8 cellular contexts compared by ENCODE assay signal in genomic region chr19:58513694-58514563, GRCh38. TPM values are rescaled to one million over a fixed set of nuclear protein-coding genes. Genes with fewer than 3 reads are reported as not detected.
DNase-seq lines count a peak whose midpoint lies in the region; ATAC-seq and TF ChIP-seq lines count a peak whose summit lies in the region.

No MANE protein-coding gene starts in this region.

- no peaks in the 10 kb centered on the region for H3K27me3 Mint-ChIP-seq in progenitor cell of endocrine pancreas

- no peaks in the 10 kb centered on the region for H3K9me3 ChIP-seq in HAP-1
- H3K9me3 ChIP-seq in left ventricle myocardium inferior (replicated peaks) = no peaks in the 10 kb centered on the region
- no peaks in the 10 kb centered on the region for H3K9me3 ChIP-seq in upper lobe of left lung

- peak overlapping the region; percentile 49 for H3K27ac Mint-ChIP-seq in progenitor cell of endocrine pancreas

- peak overlapping the region; percentile 69 for H3K4me3 Mint-ChIP-seq in progenitor cell of endocrine pancreas (ENCODE audit: low read depth)

- ATAC-seq in upper lobe of left lung (ENCODE audit: low FRiP score in 2 of 2) = peak; percentile 92 to 95

- H3K36me3 ChIP-seq in HAP-1 (replicated peaks) (peaks cover 20% of the 10 kb centered on the region), left ventricle myocardium inferior (peaks cover 23% of the 10 kb centered on the region), upper lobe of left lung (peaks cover 7 to 37% (median 16%) of the 10 kb centered on the region in 4 donors)

- H3K4me1 ChIP-seq in HAP-1 = peaks cover 16% of the 10 kb centered on the region
- H3K4me1 ChIP-seq in left ventricle myocardium inferior = peaks cover 56% of the 10 kb centered on the region
- H3K4me1 ChIP-seq in upper lobe of left lung = peaks cover 31 to 55% (median 43%) of the 10 kb centered on the region in 4 donors

- H3K27me3 ChIP-seq in HAP-1 (ENCODE audit: low read depth) (no peaks in the 10 kb centered on the region), left ventricle myocardium inferior (ENCODE audit: low read depth) (no peaks in the 10 kb centered on the region), upper lobe of left lung (no peaks in the 10 kb centered on the region)

- H3K4me3 ChIP-seq in HAP-1 (peak overlapping the region; percentile 44), left ventricle myocardium inferior (peak overlapping the region; percentile 66), upper lobe of left lung (peak overlapping the region in 3 of 4 donors; percentile 41 to 52 (median 51))

- no peak for TF ChIP-seq EP300 in upper lobe of left lung (IDR thresholded peaks at IDR 0.05)

- no peaks in the 10 kb centered on the region for H3K9me3 Mint-ChIP-seq in progenitor cell of endocrine pancreas (ENCODE audit: low read depth)

- TF ChIP-seq POLR2A in upper lobe of left lung (IDR thresholded peaks at IDR 0.05) = peak in 1 of 4 donors; percentile 64

- peak; percentile 93 for TF ChIP-seq CTCF in left ventricle myocardium inferior (IDR thresholded peaks at IDR 0.05; ENCODE audit: borderline replicate concordance)
- peak; percentile 98 for TF ChIP-seq CTCF in progenitor cell of endocrine pancreas (IDR thresholded peaks at IDR 0.05; ENCODE audit: unreplicated experiment)
- peak; percentile 82 to 99 (median 98) for TF ChIP-seq CTCF in upper lobe of left lung (IDR thresholded peaks at IDR 0.05)

- peaks cover 3% of the 10 kb centered on the region for H3K36me3 Mint-ChIP-seq in progenitor cell of endocrine pancreas (ENCODE audit: insufficient read depth)

- peaks cover 21% of the 10 kb centered on the region for H3K4me1 Mint-ChIP-seq in progenitor cell of endocrine pancreas (ENCODE audit: low read depth)

- in situ Hi-C loops in HAP-1 (cut with MboI; ENCODE audit: low sequenced_read_pairs) = no loop called here

- 21 to 23% methylated on average over 12 to 23 of the region's 66 CpGs for whole genome bisulfite sequencing in upper lobe of left lung, 2 donors

- DNase-seq in EL (peak; percentile 74), HAP-1 (ENCODE audit: low spot score in 2 of 2) (peak; percentile 80 to 95), NCI-H1092 treated with DMSO at 0.1 percent for 48 hours (lab: John Stamatoyannopoulos, UW) (peak; percentile 81), SW480 (ENCODE audit: low spot score) (peak; percentile 94), amniotic epithelial cell (ENCODE audit: low read depth) (peak; percentile 83), left ventricle myocardium inferior (peak; percentile 88), progenitor cell of endocrine pancreas (ENCODE audit: low spot score, unreplicated experiment) (peak; percentile 94), upper lobe of left lung (peak; percentile 92 to 99)

- H3K27ac ChIP-seq in left ventricle myocardium inferior (replicated peaks) (peak overlapping the region; percentile 78), upper lobe of left lung (peak overlapping the region; percentile 54 to 79 (median 69))

- intact Hi-C loops in left ventricle myocardium inferior (cut with micrococcal nuclease) = no loop called here

RNA-seq across cellular contexts. Expression of gene SLC27A5, which starts 2.1 kb away (rescaled TPM):
- total RNA-seq in left ventricle myocardium inferior (4.1 TPM), progenitor cell of endocrine pancreas (9.4 and 9.9 TPM in 2 replicates), upper lobe of left lung (10 to 100 TPM in 1 of 6 donors, 1 to 10 TPM in 5; 1.6 to 12.2 (median 6.9) TPM)

RNA-seq across cellular contexts. Expression of gene ZBTB45, which starts 5.7 kb away (rescaled TPM):
- total RNA-seq in left ventricle myocardium inferior (10.2 TPM), progenitor cell of endocrine pancreas (22.3 and 22.7 TPM in 2 replicates), upper lobe of left lung (10 to 100 TPM; 11.9 to 19.7 (median 15.0) TPM)

RNA-seq across cellular contexts. Expression of gene TRIM28, which starts 29.9 kb away (rescaled TPM):
- 136 TPM for total RNA-seq in left ventricle myocardium inferior
- total RNA-seq in progenitor cell of endocrine pancreas = 699 and 731 TPM in 2 replicates
- total RNA-seq in upper lobe of left lung = 100 to 1,000 TPM; 197 to 283 (median 213) TPM

RNA-seq across cellular contexts. Expression of gene ZNF446, which starts 37.8 kb away (rescaled TPM):
- total RNA-seq in left ventricle myocardium inferior (4.9 TPM), progenitor cell of endocrine pancreas (17.7 and 19.4 TPM in 2 replicates), upper lobe of left lung (10 to 100 TPM; 10.1 to 30.4 (median 14.4) TPM)

RNA-seq across cellular contexts. Expression of gene CHMP2A, which starts 41.0 kb away (rescaled TPM):
- total RNA-seq in left ventricle myocardium inferior (124 TPM), progenitor cell of endocrine pancreas (72.2 and 81.5 TPM in 2 replicates), upper lobe of left lung (100 to 1,000 TPM in 5 of 6 donors, 10 to 100 TPM in 1; 75.4 to 162 (median 123) TPM)

Comparison
In these comparisons a context has a peak if more than half of its experiments do, and no peak if none do; other contexts are left out.
1. Peak in every context shown above with its lines: DNase-seq, ATAC-seq, H3K4me3 ChIP-seq and H3K27ac ChIP-seq.